Comparison of ENCODE assay signal across 8 cellular contexts in the genomic region with DNA sequence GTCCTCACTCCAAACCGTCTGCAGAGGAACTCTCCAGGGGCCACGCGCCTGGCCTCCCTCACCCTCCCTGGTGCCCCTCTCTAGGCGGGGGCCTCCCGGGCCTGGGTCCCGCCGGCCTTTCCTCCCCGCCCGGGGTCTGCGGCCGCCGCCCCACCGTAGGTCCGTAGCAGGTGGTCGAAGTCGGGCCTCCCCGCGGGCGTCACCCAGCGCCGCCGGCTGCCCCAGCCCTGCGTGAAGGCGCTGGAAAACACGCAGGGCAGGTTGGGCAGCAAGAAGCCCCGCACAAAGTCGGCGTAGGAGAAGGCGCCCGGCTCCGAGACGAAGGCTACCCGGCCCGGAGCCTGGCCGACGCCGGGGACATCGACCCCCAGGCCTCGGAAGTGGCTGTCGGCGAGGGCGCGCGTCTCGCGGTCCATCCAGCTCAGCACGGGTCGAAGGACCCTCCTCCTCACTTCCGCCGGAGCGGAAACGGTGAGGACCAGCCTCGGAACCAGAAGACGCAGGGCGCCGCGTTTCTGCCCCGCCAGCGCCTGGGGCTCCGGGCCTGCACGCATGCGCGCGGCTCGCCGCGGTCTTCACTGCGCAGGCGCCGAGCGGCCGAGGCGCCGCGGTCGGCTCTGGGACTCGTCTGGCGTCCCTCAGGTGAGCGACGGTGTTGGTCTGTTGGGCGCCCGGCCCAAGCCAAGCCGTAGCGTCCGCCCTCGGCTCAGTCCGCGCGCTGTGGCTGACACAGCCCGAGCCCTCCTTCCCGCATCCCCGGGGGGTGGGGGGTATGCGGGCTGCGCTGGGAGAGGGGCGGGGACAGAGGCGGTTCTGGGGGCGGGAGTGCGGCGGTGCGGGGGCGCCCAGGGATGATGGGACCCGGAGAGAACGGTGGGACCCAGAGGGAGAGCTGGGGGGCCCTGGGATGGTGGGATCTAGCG. TPM values are rescaled to one million over a fixed set of nuclear protein-coding genes. Genes with fewer than 3 reads are reported as not detected.
DNase-seq lines count a peak whose midpoint lies in the region; ATAC-seq and TF ChIP-seq lines count a peak whose summit lies in the region.

A gene with protein sequence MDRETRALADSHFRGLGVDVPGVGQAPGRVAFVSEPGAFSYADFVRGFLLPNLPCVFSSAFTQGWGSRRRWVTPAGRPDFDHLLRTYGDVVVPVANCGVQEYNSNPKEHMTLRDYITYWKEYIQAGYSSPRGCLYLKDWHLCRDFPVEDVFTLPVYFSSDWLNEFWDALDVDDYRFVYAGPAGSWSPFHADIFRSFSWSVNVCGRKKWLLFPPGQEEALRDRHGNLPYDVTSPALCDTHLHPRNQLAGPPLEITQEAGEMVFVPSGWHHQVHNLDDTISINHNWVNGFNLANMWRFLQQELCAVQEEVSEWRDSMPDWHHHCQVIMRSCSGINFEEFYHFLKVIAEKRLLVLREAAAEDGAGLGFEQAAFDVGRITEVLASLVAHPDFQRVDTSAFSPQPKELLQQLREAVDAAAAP (minus strand): TSS at position 445 of the 923 bp plus-strand sequence. CDS start 29 bp downstream, at position 416.
A gene with protein sequence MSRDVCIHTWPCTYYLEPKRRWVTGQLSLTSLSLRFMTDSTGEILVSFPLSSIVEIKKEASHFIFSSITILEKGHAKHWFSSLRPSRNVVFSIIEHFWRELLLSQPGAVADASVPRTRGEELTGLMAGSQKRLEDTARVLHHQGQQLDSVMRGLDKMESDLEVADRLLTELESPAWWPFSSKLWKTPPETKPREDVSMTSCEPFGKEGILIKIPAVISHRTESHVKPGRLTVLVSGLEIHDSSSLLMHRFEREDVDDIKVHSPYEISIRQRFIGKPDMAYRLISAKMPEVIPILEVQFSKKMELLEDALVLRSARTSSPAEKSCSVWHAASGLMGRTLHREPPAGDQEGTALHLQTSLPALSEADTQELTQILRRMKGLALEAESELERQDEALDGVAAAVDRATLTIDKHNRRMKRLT (plus strand): TSS at position 578 of the 923 bp plus-strand sequence. CDS start 12,302 bp downstream, outside the sequence.

- H3K9me3 Mint-ChIP-seq in activated CD4-positive, alpha-beta T cell treated with anti-CD3 and anti-CD28 coated beads, Interleukin-2, amount 10 ng/mL, durations not matched to agents 24 days and 14 days: no peaks in the 10 kb centered on the region

- H3K27ac ChIP-seq in coronary artery: peak within 1 kb of the TSS; percentile 77 to 88

- peak; percentile 95 for DNase-seq in BE2C
- DNase-seq in GM19240 (ENCODE audit: insufficient read length, low spot score): peak; percentile 86
- DNase-seq in NCI-H526 (lab: John Stamatoyannopoulos, UW): peak; percentile 57 to 90
- DNase-seq in activated CD4-positive, alpha-beta T cell treated with anti-CD3 and anti-CD28 coated beads, Interleukin-2, amount 10 ng/mL, durations not matched to agents 24 days and 14 days: peak; percentile 99
- peak; percentile 91 for DNase-seq in coronary artery (ENCODE audit: low spot score)
- peak; percentile 97 for DNase-seq in left kidney (ENCODE audit: low read depth, low spot score)
- peak; percentile 93 for DNase-seq in stimulated activated CD4-positive, alpha-beta T cell treated with anti-CD3 and anti-CD28 coated beads, Interleukin-1b, Interleukin-23, amount 100 ng/mL, for 48 hours

- H3K27ac Mint-ChIP-seq in activated CD4-positive, alpha-beta T cell treated with anti-CD3 and anti-CD28 coated beads, Interleukin-2, amount 10 ng/mL, durations not matched to agents 24 days and 14 days: peak within 1 kb of the TSS; percentile 93

- intact Hi-C loops in activated CD4-positive, alpha-beta T cell treated with anti-CD3 and anti-CD28 coated beads, Interleukin-2, amount 10 ng/mL, durations not matched to agents 24 days and 14 days (cut with micrococcal nuclease): loop anchor here (1.0 to 10.0 kb wide), 8 partner anchors 28 to 800 kb away; a partner anchor contains a TSS

- H3K4me3 Mint-ChIP-seq in activated CD4-positive, alpha-beta T cell treated with anti-CD3 and anti-CD28 coated beads, Interleukin-2, amount 10 ng/mL, durations not matched to agents 24 days and 14 days: peak within 1 kb of the TSS; percentile 98

- no peaks in the 10 kb centered on the region for H3K9me3 ChIP-seq in BE2C

- peak within 1 kb of the TSS; percentile 95 for H3K4me3 ChIP-seq in BE2C (ENCODE audit: low read depth, low read length)
- peak within 1 kb of the TSS; percentile 90 for H3K4me3 ChIP-seq in coronary artery

- peaks cover 26% of the 10 kb centered on the region for H3K36me3 ChIP-seq in BE2C

- TF ChIP-seq CTCF in BE2C (IDR thresholded peaks at IDR 0.05; ENCODE audit: low read depth, low read length) (no peak), coronary artery (IDR thresholded peaks at IDR 0.05) (no peak)

- H3K4me1 ChIP-seq in BE2C: no peaks in the 10 kb centered on the region

- H3K36me3 Mint-ChIP-seq in activated CD4-positive, alpha-beta T cell treated with anti-CD3 and anti-CD28 coated beads, Interleukin-2, amount 10 ng/mL, durations not matched to agents 24 days and 14 days (ENCODE audit: low read depth): peaks cover 20% of the 10 kb centered on the region

- no peaks in the 10 kb centered on the region for H3K27me3 ChIP-seq in BE2C

- ATAC-seq in HG03457 (IDR thresholded peaks at IDR 0.05; ENCODE audit: unreplicated experiment): peak; percentile 86

- peaks cover 2% of the 10 kb centered on the region for H3K27me3 Mint-ChIP-seq in activated CD4-positive, alpha-beta T cell treated with anti-CD3 and anti-CD28 coated beads, Interleukin-2, amount 10 ng/mL, durations not matched to agents 24 days and 14 days

- peaks cover 27% of the 10 kb centered on the region for H3K4me1 Mint-ChIP-seq in activated CD4-positive, alpha-beta T cell treated with anti-CD3 and anti-CD28 coated beads, Interleukin-2, amount 10 ng/mL, durations not matched to agents 24 days and 14 days

RNA-seq across cellular contexts. Expression of the first gene that starts in this region (rescaled TPM):
- 38.7 TPM for polyA plus RNA-seq in BE2C (2012; ENCODE audit: insufficient read depth, insufficient read length, low read depth)
- 34.8 and 35.1 TPM in 2 replicates for total RNA-seq in activated CD4-positive, alpha-beta T cell treated with anti-CD3 and anti-CD28 coated beads, Interleukin-2, amount 10 ng/mL, durations not matched to agents 24 days and 14 days

RNA-seq across cellular contexts. Expression of the second gene that starts in this region (rescaled TPM):
- polyA plus RNA-seq in BE2C (2012; ENCODE audit: insufficient read depth, insufficient read length, low read depth): 104 TPM
- 28.6 and 30.9 TPM in 2 replicates for total RNA-seq in activated CD4-positive, alpha-beta T cell treated with anti-CD3 and anti-CD28 coated beads, Interleukin-2, amount 10 ng/mL, durations not matched to agents 24 days and 14 days

Comparison
In these comparisons a context has a peak if more than half of its experiments do, and no peak if none do; other contexts are left out.
1. Peak in every context shown above with its lines: DNase-seq, ATAC-seq, H3K4me3 ChIP-seq and H3K27ac ChIP-seq.